In genomic region chr20:16575390-16576140, GRCh38 we compare ENCODE assay signal across 8 cellular contexts. TPM values are rescaled to one million over a fixed set of nuclear protein-coding genes. Genes with fewer than 3 reads are reported as not detected.
DNase-seq lines count a peak whose midpoint lies in the region; ATAC-seq and TF ChIP-seq lines count a peak whose summit lies in the region.

No MANE protein-coding gene starts in this region.

- H3K9me3 ChIP-seq in BE2C (no peaks in the 10 kb centered on the region), HUES6 (ENCODE audit: control insufficient read depth, insufficient read depth, low read depth, low read length) (no peaks in the 10 kb centered on the region)

- no peak for TF ChIP-seq CTCF in BE2C (IDR thresholded peaks at IDR 0.05; ENCODE audit: low read depth, low read length)
- TF ChIP-seq CTCF in mesothelial cell of epicardium (IDR thresholded peaks at IDR 0.05; ENCODE audit: unreplicated experiment), result no peak

- peak overlapping the region; percentile 81 for H3K27ac Mint-ChIP-seq in mesothelial cell of epicardium

- H3K4me1 ChIP-seq in BE2C (peaks cover 4% of the 10 kb centered on the region; the same call in 1 of the 2 replicates), HUES6 (ENCODE audit: control insufficient read depth, insufficient read depth, low read length) (peaks cover 26% of the 10 kb centered on the region)

- no peak overlapping the region for H3K27ac ChIP-seq in HUES6 (ENCODE audit: low read depth, low read length)

- H3K36me3 ChIP-seq in BE2C (no peaks in the 10 kb centered on the region), HUES6 (ENCODE audit: control insufficient read depth, insufficient read depth, low read length) (no peaks in the 10 kb centered on the region)

- no peaks in the 10 kb centered on the region for H3K9me3 Mint-ChIP-seq in mesothelial cell of epicardium

- ATAC-seq in GM21786 (IDR thresholded peaks at IDR 0.05; ENCODE audit: unreplicated experiment), result no peak
- no peak for ATAC-seq in activated CD4-positive, CD25-positive, alpha-beta regulatory T cell treated with anti-CD3 and anti-CD28 coated beads, Interleukin-2, amount 50 U/mL, for 24 hours

- peak overlapping the region; percentile 80 for H3K4me3 Mint-ChIP-seq in mesothelial cell of epicardium

- no peaks in the 10 kb centered on the region for H3K27me3 ChIP-seq in BE2C
- H3K27me3 ChIP-seq in HUES6 (ENCODE audit: control insufficient read depth, insufficient read depth, low read length), result no peaks in the 10 kb centered on the region

- peak overlapping the region; percentile 52 for H3K4me3 ChIP-seq in BE2C (ENCODE audit: low read depth, low read length)
- H3K4me3 ChIP-seq in HUES6 (ENCODE audit: low read depth, low read length), result peak overlapping the region; percentile 63

- H3K27me3 Mint-ChIP-seq in mesothelial cell of epicardium (ENCODE audit: low read depth), result no peaks in the 10 kb centered on the region

- in situ Hi-C loops in T47D (cut with HindIII; ENCODE audit: low pct_unique_long_range_greater_than_20kb, low sequenced_read_pairs), result no loop called here

- no peaks in the 10 kb centered on the region for H3K36me3 Mint-ChIP-seq in mesothelial cell of epicardium

- H3K4me1 Mint-ChIP-seq in mesothelial cell of epicardium, result peaks cover 39% of the 10 kb centered on the region

- no peak overlapping the region for H3K9ac ChIP-seq in HUES6 (ENCODE audit: low read length)

- DNase-seq in BE2C (no peak), T47D (ENCODE audit: low read depth in 1 of 2, low spot score in 1 of 2) (peak; percentile 22 to 26), mesothelial cell of epicardium (ENCODE audit: low spot score in 2 of 2, unreplicated experiment in 2 of 2) (no peak), HPDE6-E6E7 (ENCODE audit: extremely low spot score) (no peak), NCI-H2029 (lab: John Stamatoyannopoulos, UW) (no peak)

RNA-seq across cellular contexts. Expression of gene KIF16B, which starts 2.3 kb away (rescaled TPM):
- 3.8 TPM for polyA plus RNA-seq in BE2C (2012; ENCODE audit: insufficient read depth, insufficient read length, low read depth)
- total RNA-seq in mesothelial cell of epicardium, result 12.8 to 13.9 TPM (median 12.9 TPM) in 3 replicates

Comparison
In these comparisons a context has a peak if more than half of its experiments do, and no peak if none do; other contexts are left out.
1. DNase-seq: peak in T47D (2 of 2); none in BE2C (single experiment), mesothelial cell of epicardium (0 of 2), HPDE6-E6E7 (single experiment) and NCI-H2029 (single experiment).